Comparison of ENCODE assay signal across 22 cellular contexts in genomic region chrX:78493180-78493579, GRCh38.
DNase-seq lines count a peak whose midpoint lies in the region; ATAC-seq, FAIRE-seq and TF ChIP-seq lines count a peak whose summit lies in the region.
"Had no signal": no experiment of that assay in that cellular context is flagged by ENCODE, and none has a peak within 500 bp of the region (broad histone marks: within the 10 kb centered on the region; RNA-seq: fewer than 3 reads in every experiment).

No MANE protein-coding gene starts in this region.

- no peak overlapping the region for H2BK5ac ChIP-seq in H9 (ENCODE audit: insufficient read length, low read length)

- DNase-seq in GM19239 (ENCODE audit: insufficient read length, low spot score): no peak
- DNase-seq in DMS153 treated with DMSO at 0.1 percent for 48 hours (lab: John Stamatoyannopoulos, UW; ENCODE audit: unreplicated experiment): no peak
- no peak for DNase-seq in H9
- DNase-seq in AG20443 (ENCODE audit: low spot score): no peak
- DNase-seq: activated CD8-positive, alpha-beta memory T cell treated with anti-CD3 and anti-CD28 coated beads, Interleukin-2, amount 50 U/mL, for 4 hours; anterior cingulate cortex; DMS53; H7; left cardiac atrium; NCI-H187; OCI-M1; stimulated activated CD4-positive, alpha-beta T cell treated with anti-CD3 and anti-CD28 coated beads, Interleukin-15, amount 100 ng/mL, for 24 hours; stomach; T-helper 9 cell; uterus had no signal

- H2BK12ac ChIP-seq in H9 (ENCODE audit: insufficient read length, low read depth, low read length): no peak overlapping the region

- H3K27me3 Mint-ChIP-seq in H9 (ENCODE audit: low read depth): no peaks in the 10 kb centered on the region

- H3K36me3 Mint-ChIP-seq in H9 (ENCODE audit: insufficient read depth in 1 of 3, low read depth in 3 of 3): peaks cover 0 to 3% (median 2%) of the 10 kb centered on the region in 3 experiments; a peak in 2 of 7 replicates
- H3K36me3 Mint-ChIP-seq: CD14-positive monocyte had no signal

- no peaks in the 10 kb centered on the region for H3K4me1 ChIP-seq in H9 (ENCODE audit: insufficient read depth, low read length)
- H3K4me1 ChIP-seq: stomach, uterus had no signal

- no peak overlapping the region for H3K4me3 Mint-ChIP-seq in H9
- H3K4me3 Mint-ChIP-seq: CD14-positive monocyte had no signal

- H3K27ac Mint-ChIP-seq in H9: no peak overlapping the region
- H3K27ac Mint-ChIP-seq: CD14-positive monocyte had no signal

- H3K56ac ChIP-seq in H9 (ENCODE audit: insufficient read length, low read depth, low read length): no peak overlapping the region

- H2BK20ac ChIP-seq in H9 (ENCODE audit: low read depth, low read length, poor library complexity, severe bottlenecking): no peak overlapping the region

- peaks cover 9 to 13% of the 10 kb centered on the region in 2 experiments for H3K4me1 Mint-ChIP-seq in H9
- H3K4me1 Mint-ChIP-seq: CD14-positive monocyte had no signal

- no peaks in the 10 kb centered on the region for H3K27me3 ChIP-seq in H9 (ENCODE audit: insufficient read depth, low read length)
- H3K27me3 ChIP-seq: stomach, uterus had no signal

- no peak overlapping the region for H4K91ac ChIP-seq in H9 (ENCODE audit: insufficient read length, low read depth, low read length)

- H3K27ac ChIP-seq in H9 (ENCODE audit: insufficient read length, low read depth, low read length): no peak overlapping the region
- H3K27ac ChIP-seq: stomach, uterus had no signal

- no peak for TF ChIP-seq CTCF in H9 (conservative IDR thresholded peaks at IDR 0.05)

- no peak overlapping the region for H3K23ac ChIP-seq in H9 (ENCODE audit: insufficient read length, low read depth, low read length)

- H2AK5ac ChIP-seq in H9 (ENCODE audit: insufficient read length, low read length): no peak overlapping the region

- no peak overlapping the region for H4K5ac ChIP-seq in H9 (ENCODE audit: insufficient read length, low read depth, low read length)

- H3K4me2 ChIP-seq in H9 (ENCODE audit: insufficient read depth, insufficient read length, low read length): no peak overlapping the region

- H3K79me2 ChIP-seq in H9 (ENCODE audit: insufficient read depth, low read length): no peaks in the 10 kb centered on the region

- peaks cover 59 to 66% of the 10 kb centered on the region in 2 experiments for H3K9me3 Mint-ChIP-seq in H9

- FAIRE-seq in GM19239 (lab: Jason Lieb, UNC): peak; percentile 95
- FAIRE-seq: A204.1, endometrium had no signal

- no peak overlapping the region for H3K9ac ChIP-seq in H9 (ENCODE audit: extremely low read depth, insufficient read length, low read length)

- H3K14ac ChIP-seq in H9 (ENCODE audit: insufficient read depth, low read length): no peak overlapping the region

- H3K18ac ChIP-seq in H9 (ENCODE audit: insufficient read length, low read depth, low read length): no peak overlapping the region

- no peak overlapping the region for H2BK120ac ChIP-seq in H9 (ENCODE audit: low read depth, low read length, poor library complexity, severe bottlenecking)

- H4K20me1 ChIP-seq in H9 (ENCODE audit: control insufficient read depth, insufficient read depth, insufficient read length): no peaks in the 10 kb centered on the region

- no peak overlapping the region for H4K8ac ChIP-seq in H9 (replicated peaks; ENCODE audit: insufficient read length, low read depth, low read length)

- H2AFZ ChIP-seq in H9 (ENCODE audit: low read length): no peak overlapping the region

- WGBS in H9 (ENCODE audit: extremely low coverage, insufficient read length, low lambda C conversion rate): no CpG with 5 or more reads among the region's 2 CpGs

- ATAC-seq in GM18499 (IDR thresholded peaks at IDR 0.05; ENCODE audit: insufficient read depth, unreplicated experiment): peak; percentile 87
- peak; percentile 48 for ATAC-seq in HG02623 (IDR thresholded peaks at IDR 0.05; ENCODE audit: unreplicated experiment)
- ATAC-seq in HG03280 (IDR thresholded peaks at IDR 0.05; ENCODE audit: unreplicated experiment): peak; percentile 83
- no peak for ATAC-seq in GM21360 (IDR thresholded peaks at IDR 0.05; ENCODE audit: unreplicated experiment)
- ATAC-seq: left cardiac atrium had no signal

- H3K9me3 ChIP-seq in H9 (ENCODE audit: control insufficient read depth, low read depth, low read length): peaks cover 5% of the 10 kb centered on the region
- H3K9me3 ChIP-seq: uterus had no signal

- H3K4ac ChIP-seq in H9 (ENCODE audit: low read depth, low read length): no peak overlapping the region

- H3K23me2 ChIP-seq in H9 (ENCODE audit: insufficient read length, low read depth, low read length, poor library complexity, severe bottlenecking): no peaks in the 10 kb centered on the region

- no peaks in the 10 kb centered on the region for H3K79me1 ChIP-seq in H9 (ENCODE audit: insufficient read depth, low read depth, low read length, poor library complexity, severe bottlenecking)

- H3T11ph ChIP-seq in H9 (ENCODE audit: low read length): no peak overlapping the region

- no peak overlapping the region for H2BK15ac ChIP-seq in H9 (ENCODE audit: low read depth, low read length)
